In genomic region chr9:107067715-107068416, GRCh38 we compare ENCODE assay signal across 28 cellular contexts.
A peak's percentile ranks its signal among the peaks of the same experiment; 100 is the strongest.
DNase-seq lines count a peak whose midpoint lies in the region; ATAC-seq, FAIRE-seq and TF ChIP-seq lines count a peak whose summit lies in the region.
"Had no signal": no experiment of that assay in that cellular context is flagged by ENCODE, and none has a peak within 500 bp of the region (broad histone marks: within the 10 kb centered on the region; RNA-seq: fewer than 3 reads in every experiment).

No MANE protein-coding gene starts in this region.

- ATAC-seq in pancreas (peak; percentile 95 to 99 (median 98)), GM21381 (IDR thresholded peaks at IDR 0.05; ENCODE audit: unreplicated experiment) (no peak), GM18505 (IDR thresholded peaks at IDR 0.05; ENCODE audit: unreplicated experiment) (no peak)

- H3K27me3 ChIP-seq in Caco-2 (replicated peaks; ENCODE audit: control insufficient read depth, insufficient read depth, low read length) (no peaks in the 10 kb centered on the region), hepatocyte (no peaks in the 10 kb centered on the region), pancreas (no peaks in the 10 kb centered on the region), tibial nerve (no peaks in the 10 kb centered on the region)
- H3K27me3 ChIP-seq: suprapubic skin had no signal

- no peaks in the 10 kb centered on the region for H3K9me3 Mint-ChIP-seq in Caco-2 (ENCODE audit: unreplicated experiment)
- H3K9me3 Mint-ChIP-seq: activated naive CD8-positive, alpha-beta T cell treated with anti-CD3 and anti-CD28 coated beads for 36 hours; activated T-cell treated with anti-CD3 and anti-CD28 coated beads, Interleukin-2, amount 50 U/mL, for 24 hours had no signal

- no peak for TF ChIP-seq CTCF in Caco-2 (IDR thresholded peaks at IDR 0.05; ENCODE audit: insufficient read depth in 1 of 2, low read depth in 1 of 2, low read length in 1 of 2, severe bottlenecking in 1 of 2, unreplicated experiment in 1 of 2)
- no peak for TF ChIP-seq CTCF in LNCaP clone FGC (IDR thresholded peaks at IDR 0.05; ENCODE audit: control insufficient read depth, extremely low read depth, insufficient read depth)
- no peak for TF ChIP-seq CTCF in hepatocyte (IDR thresholded peaks at IDR 0.05; ENCODE audit: poor library complexity)
- no peak for TF ChIP-seq CTCF in pancreas (IDR thresholded peaks at IDR 0.05)
- TF ChIP-seq CTCF in tibial nerve (IDR thresholded peaks at IDR 0.05) = no peak

- H3K79me2 ChIP-seq in hepatocyte = no peaks in the 10 kb centered on the region

- 54% methylated on average over 6 of the region's 6 CpGs for WGBS in hepatocyte (ENCODE audit: low lambda C conversion rate, missing lambda C conversion rate)
- 22 to 26% methylated on average over 6 of the region's 6 CpGs for WGBS in pancreas, 2 donors
- 92 to 93% methylated on average over 6 of the region's 6 CpGs for WGBS in tibial nerve, 2 donors

- H3K4me2 ChIP-seq in hepatocyte = peak overlapping the region; percentile 33

- POLR2A ChIA-PET in Caco-2 (lab: Charles Lee) = no interaction called here

- no peaks in the 10 kb centered on the region for H3K36me3 ChIP-seq in Caco-2 (ENCODE audit: control insufficient read depth, insufficient read depth, low read length)
- H3K36me3 ChIP-seq in hepatocyte (replicated peaks; ENCODE audit: insufficient read depth, low read depth) = no peaks in the 10 kb centered on the region
- H3K36me3 ChIP-seq in pancreas = no peaks in the 10 kb centered on the region
- H3K36me3 ChIP-seq in tibial nerve = no peaks in the 10 kb centered on the region
- H3K36me3 ChIP-seq: left ventricle myocardium inferior, suprapubic skin had no signal

- DNase-seq in Caco-2 (peak; percentile 63 to 76), LNCaP clone FGC (ENCODE audit: low read depth) (peak; percentile 92), hepatocyte (ENCODE audit: low spot score) (peak; percentile 55), pancreas (peak in 4 of 6 donors; percentile 21 to 50 (median 28)), AG08395 (ENCODE audit: low spot score) (no peak), tibial nerve (ENCODE audit: low spot score in 2 of 2) (no peak)
- DNase-seq: activated CD4-positive, alpha-beta T cell treated with anti-CD3 and anti-CD28 coated beads, Interleukin-2, amount 50 U/mL, for 1 hour; activated CD4-positive, CD25-positive, alpha-beta regulatory T cell; activated effector memory CD4-positive, alpha-beta T cell treated with anti-CD3 and anti-CD28 coated beads, Interleukin-2, amount 50 U/mL, for 16 hours; activated naive CD8-positive, alpha-beta T cell treated with anti-CD3 and anti-CD28 coated beads for 36 hours; activated T-cell treated with anti-CD3 and anti-CD28 coated beads, Interleukin-2, amount 50 U/mL, for 24 hours; aorta; effector CD8-positive, alpha-beta T cell; erythroblast; left ventricle myocardium inferior; natural killer cell; NCI-H1417; NCI-H345; nucleus accumbens; stimulated activated CD4-positive, alpha-beta T cell treated with anti-CD3 and anti-CD28 coated beads, Interleukin-4, amount 100 ng/mL, for 4 hours; T-helper 1 cell had no signal

- H3K4me1 Mint-ChIP-seq in Caco-2 (ENCODE audit: low read depth, unreplicated experiment) = peaks cover 25% of the 10 kb centered on the region
- H3K4me1 Mint-ChIP-seq: activated naive CD8-positive, alpha-beta T cell treated with anti-CD3 and anti-CD28 coated beads for 36 hours; CD14-positive monocyte; natural killer cell had no signal

- CTCF ChIA-PET in Caco-2 (lab: Charles Lee) = interaction anchor here (0.5 to 1.3 kb wide), 2 partner anchors 19 to 1094 kb away, joined by 3 to 4 read pairs; no protein-coding TSS in a partner anchor

- TF ChIP-seq EP300 in tibial nerve (IDR thresholded peaks at IDR 0.05) = no peak

- no peak overlapping the region for H3K4me3 ChIP-seq in Caco-2 (ENCODE audit: low read depth, low read length)
- H3K4me3 ChIP-seq in LNCaP clone FGC (ENCODE audit: low read depth, low read length) = no peak overlapping the region
- H3K4me3 ChIP-seq in hepatocyte = no peak overlapping the region
- H3K4me3 ChIP-seq in pancreas = no peak overlapping the region
- no peak overlapping the region for H3K4me3 ChIP-seq in tibial nerve
- H3K4me3 ChIP-seq: coronary artery, left ventricle myocardium inferior, suprapubic skin had no signal

- H3K9me2 ChIP-seq in hepatocyte (replicated peaks; ENCODE audit: insufficient read depth) = no peaks in the 10 kb centered on the region

- H3K27me3 Mint-ChIP-seq in Caco-2 (ENCODE audit: insufficient read depth, unreplicated experiment) = no peaks in the 10 kb centered on the region

- H3K4me1 ChIP-seq in Caco-2 = peaks cover 31% of the 10 kb centered on the region
- H3K4me1 ChIP-seq in hepatocyte (ENCODE audit: insufficient read depth) = peaks cover 12% of the 10 kb centered on the region
- peaks cover 0 to 6% (median 0%) of the 10 kb centered on the region in 3 donors for H3K4me1 ChIP-seq in pancreas
- H3K4me1 ChIP-seq in tibial nerve = no peaks in the 10 kb centered on the region
- H3K4me1 ChIP-seq: left ventricle myocardium inferior, suprapubic skin had no signal

- no peak for FAIRE-seq in pancreas (lab: Jason Lieb, UNC)
- FAIRE-seq: H54 had no signal

- TF ChIP-seq POLR2A in GM18505 (IDR thresholded peaks at IDR 0.05; ENCODE audit: borderline replicate concordance, extremely low read depth, insufficient read depth, insufficient read length) (no peak), tibial nerve (IDR thresholded peaks at IDR 0.05) (no peak)

- H2AFZ ChIP-seq in hepatocyte = no peak overlapping the region

- H3K36me3 Mint-ChIP-seq in Caco-2 (ENCODE audit: insufficient read depth, unreplicated experiment) = no peaks in the 10 kb centered on the region
- H3K36me3 Mint-ChIP-seq: activated naive CD8-positive, alpha-beta T cell treated with anti-CD3 and anti-CD28 coated beads for 36 hours; CD14-positive monocyte; natural killer cell had no signal

- no peaks in the 10 kb centered on the region for H3K9me3 ChIP-seq in Caco-2
- no peaks in the 10 kb centered on the region for H3K9me3 ChIP-seq in hepatocyte (ENCODE audit: low read depth)
- no peaks in the 10 kb centered on the region for H3K9me3 ChIP-seq in pancreas
- H3K9me3 ChIP-seq in tibial nerve = no peaks in the 10 kb centered on the region
- H3K9me3 ChIP-seq: left ventricle myocardium inferior, suprapubic skin had no signal

- intact Hi-C loops in Caco-2 (cut with micrococcal nuclease; ENCODE audit: unreplicated experiment) = loop anchor here (1.0 to 5.0 kb wide), 2 partner anchors 11 to 206 kb away; partner anchors contain the start of gene ZNF462
- intact Hi-C loops in pancreas (cut with DNase I) = no loop called here

- H3K4me3 Mint-ChIP-seq in Caco-2 (ENCODE audit: unreplicated experiment) = peak overlapping the region; percentile 41
- H3K4me3 Mint-ChIP-seq: activated naive CD8-positive, alpha-beta T cell treated with anti-CD3 and anti-CD28 coated beads for 36 hours; activated T-cell treated with anti-CD3 and anti-CD28 coated beads, Interleukin-2, amount 50 U/mL, for 24 hours; CD14-positive monocyte; natural killer cell had no signal

- no TSS peak for BruUV-seq in Caco-2 (replicated peaks; lab: Mats Ljungman, UMichigan)

- H3K27ac ChIP-seq in hepatocyte (peak overlapping the region; percentile 13), pancreas (no peak overlapping the region), tibial nerve (no peak overlapping the region)
- H3K27ac ChIP-seq: coronary artery, left ventricle myocardium inferior, RWPE1, suprapubic skin had no signal

- no peaks in the 10 kb centered on the region for H4K20me1 ChIP-seq in hepatocyte (ENCODE audit: insufficient read depth, poor library complexity, severe bottlenecking)

- peak overlapping the region; percentile 21 for H3K27ac Mint-ChIP-seq in Caco-2 (ENCODE audit: unreplicated experiment)
- H3K27ac Mint-ChIP-seq: activated naive CD8-positive, alpha-beta T cell treated with anti-CD3 and anti-CD28 coated beads for 36 hours; activated T-cell treated with anti-CD3 and anti-CD28 coated beads, Interleukin-2, amount 50 U/mL, for 24 hours; CD14-positive monocyte; natural killer cell had no signal

Comparison
In these comparisons a context has a peak if more than half of its experiments do, and no peak if none do; other contexts are left out.
1. DNase-seq: peak in Caco-2 (2 of 2), LNCaP clone FGC (single experiment), hepatocyte (single experiment) and pancreas (4 of 6); none in AG08395 (single experiment) and tibial nerve (0 of 2).
2. ATAC-seq: peak in pancreas (4 of 4); none in GM21381 (single experiment) and GM18505 (single experiment).